ENCODE assay signal across 8 cellular contexts in the genomic region with DNA sequence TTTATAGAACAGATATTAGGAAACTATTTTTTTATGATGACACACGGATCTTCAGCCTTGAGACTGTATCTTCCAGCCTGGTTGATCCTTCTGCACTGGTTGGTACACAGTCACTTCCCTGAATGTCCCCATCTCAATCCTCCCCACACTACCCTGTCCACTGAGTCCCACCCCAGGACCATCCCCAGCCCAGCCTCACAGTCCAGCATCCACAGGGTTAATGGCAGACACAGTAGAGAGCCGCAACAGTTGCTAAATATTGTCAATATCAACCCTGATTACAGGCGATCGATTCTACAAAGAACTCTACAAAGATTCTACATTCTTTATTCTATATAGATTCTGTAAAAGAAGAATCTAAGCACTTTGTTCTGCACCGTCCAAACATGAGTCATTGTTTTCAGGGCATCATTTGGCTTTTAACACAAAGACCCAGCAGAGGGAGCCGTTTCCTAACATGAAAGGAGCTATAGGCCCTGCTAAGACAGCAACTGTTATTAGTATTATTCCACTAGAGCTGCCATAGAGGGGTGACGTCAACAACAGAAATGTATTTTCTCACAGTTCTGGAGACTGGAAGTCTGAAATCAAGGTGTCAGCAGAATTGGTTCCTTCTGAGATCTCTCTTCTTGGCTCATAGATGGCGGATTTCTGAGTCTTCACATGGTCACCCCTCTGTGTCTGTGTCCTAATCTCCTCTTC. TPM values are rescaled to one million over a fixed set of nuclear protein-coding genes. Genes with fewer than 3 reads are reported as not detected.
A peak's percentile ranks its signal among the peaks of the same experiment; 100 is the strongest.
DNase-seq lines count a peak whose midpoint lies in the region; ATAC-seq and TF ChIP-seq lines count a peak whose summit lies in the region.

No MANE protein-coding gene starts in this region.

- ATAC-seq in GM21515 (IDR thresholded peaks at IDR 0.05; ENCODE audit: unreplicated experiment) = peak; percentile 68

- H3K4me2 ChIP-seq in OCI-LY3 (ENCODE audit: low read length) = peak overlapping the region; percentile 37; the same call in 1 of the 2 replicates

- H3K27me3 ChIP-seq in OCI-LY3 (ENCODE audit: low read depth, low read length) (no peaks in the 10 kb centered on the region), esophagus muscularis mucosa (no peaks in the 10 kb centered on the region)

- H3K4me3 ChIP-seq in OCI-LY3 (ENCODE audit: low read length) = no peak overlapping the region
- no peak overlapping the region for H3K4me3 ChIP-seq in esophagus muscularis mucosa

- H3K27ac ChIP-seq in OCI-LY3 (ENCODE audit: low read length) (no peak overlapping the region), esophagus muscularis mucosa (replicated peaks in 1 of 4) (peak overlapping the region; percentile 16 to 65 (median 29))

- H3K9ac ChIP-seq in OCI-LY3 (ENCODE audit: low read length) = no peak overlapping the region

- no peaks in the 10 kb centered on the region for H3K36me3 Mint-ChIP-seq in nephron (ENCODE audit: low read depth)

- peaks cover 48% of the 10 kb centered on the region for H3K4me1 Mint-ChIP-seq in nephron

- no peak overlapping the region for H2AFZ ChIP-seq in OCI-LY3 (ENCODE audit: low read depth, low read length)

- DNase-seq in DMS 273 treated with DMSO at 0.1 percent for 48 hours (lab: John Stamatoyannopoulos, UW) (peak; percentile 57), activated T-cell treated with anti-CD3 and anti-CD28 coated beads for 4 hours (peak; percentile 80), esophagus muscularis mucosa (ENCODE audit: extremely low spot score) (peak; percentile 95), stromal cell of bone marrow (ENCODE audit: low read depth) (peak; percentile 93)

- H3K4me3 Mint-ChIP-seq in nephron = peak overlapping the region in 1 of 3 experiments; percentile 2

- no peaks in the 10 kb centered on the region for H3K79me2 ChIP-seq in OCI-LY3 (ENCODE audit: low read length)

- no peak for TF ChIP-seq EP300 in Ishikawa (IDR thresholded peaks at IDR 0.05; ENCODE audit: borderline replicate concordance)
- no peak for TF ChIP-seq EP300 in esophagus muscularis mucosa (IDR thresholded peaks at IDR 0.05)

- H4K20me1 ChIP-seq in OCI-LY3 (ENCODE audit: insufficient read depth, low read length) = no peaks in the 10 kb centered on the region

- intact Hi-C loops in esophagus muscularis mucosa (cut with DNase I) = loop anchor here (2.0 to 5.0 kb wide), 5 partner anchors 68 to 257 kb away; a partner anchor contains a TSS

- peak; percentile 93 for TF ChIP-seq RAD21 in Ishikawa (IDR thresholded peaks at IDR 0.05; ENCODE audit: low read depth)

- 14% methylated on average over 8 of the region's 8 CpGs for WGBS in esophagus muscularis mucosa

- H3K9me3 ChIP-seq in OCI-LY3 (ENCODE audit: insufficient read depth, low read length) = no peaks in the 10 kb centered on the region
- no peaks in the 10 kb centered on the region for H3K9me3 ChIP-seq in esophagus muscularis mucosa

- peaks cover 25% of the 10 kb centered on the region for H3K27me3 Mint-ChIP-seq in nephron (ENCODE audit: low read depth)

- H3K4me1 ChIP-seq in OCI-LY3 (ENCODE audit: low read length) (peaks cover 43% of the 10 kb centered on the region), esophagus muscularis mucosa (peaks cover 28 to 46% (median 37%) of the 10 kb centered on the region in 4 donors)

- no peaks in the 10 kb centered on the region for H3K9me3 Mint-ChIP-seq in nephron

- TF ChIP-seq CTCF in OCI-LY3 (IDR thresholded peaks at IDR 0.05; ENCODE audit: low read depth, low read length) (peak; percentile 75), esophagus muscularis mucosa (IDR thresholded peaks at IDR 0.05) (peak; percentile 67 to 84 (median 82)), nephron (IDR thresholded peaks at IDR 0.05; ENCODE audit: unreplicated experiment in 3 of 3) (peak; percentile 72 to 86 (median 77))

- no peak for TF ChIP-seq POLR2A in esophagus muscularis mucosa (IDR thresholded peaks at IDR 0.05; ENCODE audit: low read depth)

- no peaks in the 10 kb centered on the region for H3K36me3 ChIP-seq in OCI-LY3 (replicated peaks; ENCODE audit: low read depth, low read length)
- no peaks in the 10 kb centered on the region for H3K36me3 ChIP-seq in esophagus muscularis mucosa

- H3K27ac Mint-ChIP-seq in nephron = peak overlapping the region in 2 of 3 experiments; percentile 23 to 52

TF ChIP-seq in Ishikawa, 13 proteins besides CTCF, POLR2A, EP300 and RAD21:
- TF ChIP-seq CEBPB (IDR thresholded peaks at IDR 0.05) (no peak), FOXM1 (IDR thresholded peaks at IDR 0.05; ENCODE audit: borderline replicate concordance, low read depth) (no peak), TEAD4 (IDR thresholded peaks at IDR 0.05) (no peak), TCF12 (IDR thresholded peaks at IDR 0.05; ENCODE audit: low read depth) (no peak), TAF1 (IDR thresholded peaks at IDR 0.05; ENCODE audit: low read depth) (no peak)

RNA-seq across cellular contexts. Expression of a gene that starts 30.1 kb away (rescaled TPM):
- total RNA-seq in esophagus muscularis mucosa = 10 to 100 TPM in 2 of 4 donors, 1 to 10 TPM in 2; 5.3 to 14.6 (median 10.4) TPM
